In the genomic region with DNA sequence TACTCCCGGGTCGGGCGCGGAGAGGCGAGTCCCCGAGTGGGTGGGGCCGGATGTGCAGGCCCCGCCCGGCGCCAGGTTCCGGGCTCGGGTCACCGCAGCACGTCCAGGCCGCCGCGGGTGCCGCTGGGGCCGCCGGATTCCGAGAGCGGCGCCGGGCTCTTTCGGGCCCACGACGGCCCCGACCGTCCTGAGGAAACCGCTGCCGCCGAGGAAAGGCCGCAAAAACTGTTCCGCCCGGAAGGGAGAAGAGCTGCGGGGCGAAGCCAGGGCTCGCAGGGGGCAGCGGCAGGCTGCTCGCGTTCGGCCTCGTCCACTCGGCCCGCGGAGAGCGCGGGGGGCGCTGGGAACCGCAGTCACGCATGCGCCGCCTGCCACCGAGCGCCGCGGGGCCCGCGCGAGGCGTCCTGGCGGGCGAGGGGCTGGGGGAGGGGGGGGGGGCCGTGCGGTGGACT, we compare ENCODE assay signal across 8 cellular contexts. TPM values are rescaled to one million over a fixed set of nuclear protein-coding genes. Genes with fewer than 3 reads are reported as not detected.
DNase-seq lines count a peak whose midpoint lies in the region; ATAC-seq and TF ChIP-seq lines count a peak whose summit lies in the region.

A gene (minus strand): TSS at position 342 of the 452 bp plus-strand sequence. CDS start 718 bp downstream, outside the sequence.

- intact Hi-C loops in lower leg skin (cut with DNase I; ENCODE audit: low total_unique reads), result no loop called here

- no peak for TF ChIP-seq CTCF in lower leg skin (IDR thresholded peaks at IDR 0.05)

- peak within 1 kb of the TSS; percentile 67 for H3K4me3 ChIP-seq in lower leg skin (ENCODE audit: low read depth, poor library complexity, severe bottlenecking)

- WGBS in lower leg skin, 2 donors, result 0 to 1% methylated on average over 13 to 45 of the region's 65 CpGs

- peak; percentile 98 for DNase-seq in AG20443 (ENCODE audit: low spot score)
- peak; percentile 88 for DNase-seq in NCI-H460 (ENCODE audit: extremely low read depth, low read depth)
- peak; percentile 87 to 89 for DNase-seq in activated CD4-positive, alpha-beta T cell treated with anti-CD3 and anti-CD28 coated beads, Interleukin-2, amount 50 U/mL, for 48 hours
- DNase-seq in dermis microvascular lymphatic vessel endothelial cell (ENCODE audit: low read depth in 2 of 2), result peak; percentile 56 to 88
- peak; percentile 80 to 97 for DNase-seq in lower leg skin (ENCODE audit: low spot score in 2 of 2)
- DNase-seq in stimulated activated CD4-positive, alpha-beta T cell treated with anti-CD3 and anti-CD28 coated beads, Interleukin-4, amount 100 ng/mL, for 4 hours, result peak; percentile 77 to 83

- ATAC-seq in GM18907 (IDR thresholded peaks at IDR 0.05; ENCODE audit: unreplicated experiment), result peak; percentile 85
- ATAC-seq in HG03135 (IDR thresholded peaks at IDR 0.05; ENCODE audit: unreplicated experiment), result peak; percentile 73

- TF ChIP-seq POLR2A in lower leg skin (IDR thresholded peaks at IDR 0.05), result peak in 1 of 2 donors; percentile 73

RNA-seq across cellular contexts. Expression of the gene that starts here (rescaled TPM):
- 5.5 and 7.0 TPM in 2 replicates for total RNA-seq in NCI-H460 (2014; rRNA removed; shearing (Covaris generic))
- polyA plus RNA-seq in NCI-H460 (2014; cell fraction: nucleus; rRNA removed), result 1.3 and 1.9 TPM in 2 replicates
- total RNA-seq in dermis microvascular lymphatic vessel endothelial cell (2.8 and 3.5 TPM in 2 replicates), lower leg skin (1 to 10 TPM in 3 of 4 donors, under 1 TPM in 1; 0.76 to 2.4 (median 1.6) TPM)

Comparison
In these comparisons a context has a peak if more than half of its experiments do, and no peak if none do; other contexts are left out.
1. Peak in every context shown above with its lines: DNase-seq, ATAC-seq and H3K4me3 ChIP-seq.